ENCODE assay signal across 10 cellular contexts in the genomic region with DNA sequence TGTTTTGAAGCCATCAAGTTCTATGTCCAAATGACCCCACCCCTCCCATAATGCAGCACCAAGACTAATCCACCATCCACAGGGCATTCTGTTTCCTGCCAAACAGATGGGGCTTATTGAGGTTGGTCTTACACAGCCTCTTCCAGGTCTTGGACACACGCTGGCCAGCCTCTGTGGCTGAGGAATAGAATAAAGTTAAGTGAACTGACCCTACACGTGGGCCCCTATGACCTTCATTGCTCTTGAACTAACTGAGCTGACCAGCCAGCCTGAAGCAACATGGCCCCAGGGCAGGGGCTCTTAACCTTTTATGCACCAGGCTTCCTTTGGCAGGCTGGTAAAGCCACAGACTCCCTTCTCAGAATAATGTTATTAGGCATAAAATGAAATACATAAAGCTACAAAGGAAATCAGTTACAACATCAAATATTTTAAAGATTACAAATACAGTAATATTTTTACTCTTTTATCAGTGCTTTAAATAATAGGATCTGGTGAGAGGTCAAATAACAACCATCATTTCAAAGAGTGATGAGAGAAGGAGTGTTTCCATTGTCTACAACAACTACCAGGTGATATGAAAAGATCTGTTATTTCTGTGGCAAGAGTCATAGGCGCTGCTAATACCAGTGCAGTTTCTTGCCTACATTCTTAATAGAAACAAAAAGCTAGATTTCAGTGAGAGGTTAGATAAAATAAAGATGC.
DNase-seq lines count a peak whose midpoint lies in the region; ATAC-seq and TF ChIP-seq lines count a peak whose summit lies in the region.
"Had no signal": no experiment of that assay in that cellular context is flagged by ENCODE, and none has a peak within 500 bp of the region (broad histone marks: within the 10 kb centered on the region; RNA-seq: fewer than 3 reads in every experiment).

No MANE protein-coding gene starts in this region.

- no peak for ATAC-seq in stimulated activated naive CD8-positive, alpha-beta T cell treated with anti-CD3 and anti-CD28 coated beads, Interleukin-15, Interleukin-2, amounts not matched to agents 100 U/mL and 50 U/mL, for 24 hours
- ATAC-seq in natural killer cell treated with Interleukin-12 subunit alpha and Interleukin-12 subunit beta and Interleukin-15 and Interleukin-18, amount 100 ng/mL, for 72 hours, result no peak
- ATAC-seq in GM18909 (IDR thresholded peaks at IDR 0.05; ENCODE audit: poor library complexity, unreplicated experiment), result no peak

- peak overlapping the region; percentile 76 for H3K27ac Mint-ChIP-seq in stimulated activated naive CD8-positive, alpha-beta T cell treated with anti-CD3 and anti-CD28 coated beads, Interleukin-15, Interleukin-2, amounts not matched to agents 100 ng/mL and 50 ng/mL, for 24 hours
- H3K27ac Mint-ChIP-seq in natural killer cell treated with Interleukin-12 subunit alpha and Interleukin-12 subunit beta and Interleukin-15 and Interleukin-18, amount 100 ng/mL, for 72 hours, result peak overlapping the region; percentile 9 to 83

- no peak for DNase-seq in stimulated activated naive CD8-positive, alpha-beta T cell treated with anti-CD3 and anti-CD28 coated beads, Interleukin-15, Interleukin-2, amounts not matched to agents 100 U/mL and 50 U/mL, for 24 hours
- DNase-seq in caudate nucleus (lab: John Stamatoyannopoulos, UW) (no peak), GM13977 (ENCODE audit: low spot score) (no peak), A172 (ENCODE audit: low spot score) (no peak), RPMI8226 (no peak)
- DNase-seq in natural killer cell treated with Interleukin-12 subunit alpha and Interleukin-12 subunit beta and Interleukin-15 and Interleukin-18, amount 100 ng/mL, for 72 hours (ENCODE audit: low spot score), result no peak
- DNase-seq: NCI-H2029 treated with DMSO at 0.1 percent for 48 hours, T-helper 9 cell had no signal

- no peaks in the 10 kb centered on the region for H3K27me3 Mint-ChIP-seq in stimulated activated naive CD8-positive, alpha-beta T cell treated with anti-CD3 and anti-CD28 coated beads, Interleukin-15, Interleukin-2, amounts not matched to agents 100 ng/mL and 50 ng/mL, for 24 hours
- H3K27me3 Mint-ChIP-seq in natural killer cell treated with Interleukin-12 subunit alpha and Interleukin-12 subunit beta and Interleukin-15 and Interleukin-18, amount 100 ng/mL, for 72 hours, result no peaks in the 10 kb centered on the region

- H3K9me3 Mint-ChIP-seq in stimulated activated naive CD8-positive, alpha-beta T cell treated with anti-CD3 and anti-CD28 coated beads, Interleukin-15, Interleukin-2, amounts not matched to agents 100 ng/mL and 50 ng/mL, for 24 hours, result no peaks in the 10 kb centered on the region
- H3K9me3 Mint-ChIP-seq in natural killer cell treated with Interleukin-12 subunit alpha and Interleukin-12 subunit beta and Interleukin-15 and Interleukin-18, amount 100 ng/mL, for 72 hours, result peaks cover 3% of the 10 kb centered on the region

- peaks cover 34% of the 10 kb centered on the region for H3K4me1 Mint-ChIP-seq in stimulated activated naive CD8-positive, alpha-beta T cell treated with anti-CD3 and anti-CD28 coated beads, Interleukin-15, Interleukin-2, amounts not matched to agents 100 ng/mL and 50 ng/mL, for 24 hours (ENCODE audit: low read depth)
- H3K4me1 Mint-ChIP-seq in natural killer cell treated with Interleukin-12 subunit alpha and Interleukin-12 subunit beta and Interleukin-15 and Interleukin-18, amount 100 ng/mL, for 72 hours (ENCODE audit: low read depth in 2 of 2), result peaks cover 10 to 11% of the 10 kb centered on the region in 2 donors

- H3K4me3 Mint-ChIP-seq in stimulated activated naive CD8-positive, alpha-beta T cell treated with anti-CD3 and anti-CD28 coated beads, Interleukin-15, Interleukin-2, amounts not matched to agents 100 ng/mL and 50 ng/mL, for 24 hours, result no peak overlapping the region
- no peak overlapping the region for H3K4me3 Mint-ChIP-seq in natural killer cell treated with Interleukin-12 subunit alpha and Interleukin-12 subunit beta and Interleukin-15 and Interleukin-18, amount 100 ng/mL, for 72 hours

- in situ Hi-C loops in GM13977 (cut with MboI; ENCODE audit: low pct_unique_long_range_greater_than_20kb, low sequenced_read_pairs, unreplicated experiment), result no loop called here

- no peak for TF ChIP-seq CTCF in GM13977 (IDR thresholded peaks at IDR 0.05; ENCODE audit: extremely low read depth, insufficient read depth, missing control alignments)

- peak overlapping the region; percentile 3 for H3K27ac ChIP-seq in caudate nucleus (ENCODE audit: low read depth, low read length)

- no peaks in the 10 kb centered on the region for H3K36me3 Mint-ChIP-seq in stimulated activated naive CD8-positive, alpha-beta T cell treated with anti-CD3 and anti-CD28 coated beads, Interleukin-15, Interleukin-2, amounts not matched to agents 100 ng/mL and 50 ng/mL, for 24 hours (ENCODE audit: low read depth)
- no peaks in the 10 kb centered on the region for H3K36me3 Mint-ChIP-seq in natural killer cell treated with Interleukin-12 subunit alpha and Interleukin-12 subunit beta and Interleukin-15 and Interleukin-18, amount 100 ng/mL, for 72 hours
